ENCODE assay signal across 8 cellular contexts in genomic region chr12:124786065-124786964, GRCh38.
DNase-seq lines count a peak whose midpoint lies in the region; ATAC-seq and TF ChIP-seq lines count a peak whose summit lies in the region.

No MANE protein-coding gene starts in this region.

- CTCF ChIA-PET in CD8-positive, alpha-beta T cell (lab: Charles Lee): interaction anchor here (1.2 to 3.0 kb wide), 2 partner anchors 19 to 22 kb away, joined by 3 to 9 read pairs; no protein-coding TSS in a partner anchor

- no peaks in the 10 kb centered on the region; the same call in 1 of the 2 replicates for H4K20me1 ChIP-seq in GM23338 (replicated peaks; ENCODE audit: insufficient read depth)

- TF ChIP-seq POLR2A in prostate gland (IDR thresholded peaks at IDR 0.05): no peak

- H3K4me1 ChIP-seq in GM23338 (ENCODE audit: insufficient read depth): no peaks in the 10 kb centered on the region
- H3K4me1 ChIP-seq in left ventricle myocardium inferior: peaks cover 6% of the 10 kb centered on the region
- no peaks in the 10 kb centered on the region for H3K4me1 ChIP-seq in prostate gland (replicated peaks)
- H3K4me1 ChIP-seq in CD8-positive, alpha-beta T cell (ENCODE audit: insufficient read depth, low read length): no peaks in the 10 kb centered on the region

- H3K4me1 Mint-ChIP-seq in GM23338: peaks cover 18% of the 10 kb centered on the region
- no peaks in the 10 kb centered on the region for H3K4me1 Mint-ChIP-seq in CD8-positive, alpha-beta T cell (ENCODE audit: low read depth)

- no peak overlapping the region for H3K4me3 ChIP-seq in GM23338
- peak overlapping the region; percentile 59 for H3K4me3 ChIP-seq in left ventricle myocardium inferior
- peak overlapping the region; percentile 22 to 24 for H3K4me3 ChIP-seq in prostate gland
- no peak overlapping the region for H3K4me3 ChIP-seq in CD8-positive, alpha-beta T cell (ENCODE audit: low read depth, low read length)

- intact Hi-C loops in left ventricle myocardium inferior (cut with micrococcal nuclease): no loop called here
- intact Hi-C loops in prostate gland (cut with DNase I): no loop called here
- intact Hi-C loops in CD8-positive, alpha-beta T cell (cut with DNase I, micrococcal nuclease): no loop called here

- H3K79me2 ChIP-seq in GM23338 (replicated peaks; ENCODE audit: insufficient read depth): no peaks in the 10 kb centered on the region

- H3K36me3 ChIP-seq in GM23338 (ENCODE audit: insufficient read depth) (0 out of 2 replicates have a peak, but pooled peaks cover 7% of the 10 kb centered on the region), left ventricle myocardium inferior (no peaks in the 10 kb centered on the region), prostate gland (no peaks in the 10 kb centered on the region)
- H3K36me3 ChIP-seq in CD8-positive, alpha-beta T cell (ENCODE audit: insufficient read depth, low read length): no peaks in the 10 kb centered on the region

- peaks cover 11% of the 10 kb centered on the region for H3K27me3 Mint-ChIP-seq in GM23338 (ENCODE audit: insufficient read depth, low read depth, poor library complexity)
- H3K27me3 Mint-ChIP-seq in CD8-positive, alpha-beta T cell (ENCODE audit: low read depth): no peaks in the 10 kb centered on the region

- no peaks in the 10 kb centered on the region for H3K9me3 ChIP-seq in left ventricle myocardium inferior (replicated peaks)
- H3K9me3 ChIP-seq in prostate gland: no peaks in the 10 kb centered on the region
- no peaks in the 10 kb centered on the region for H3K9me3 ChIP-seq in CD8-positive, alpha-beta T cell (ENCODE audit: low read length)

- H3K9me3 Mint-ChIP-seq in GM23338: no peaks in the 10 kb centered on the region
- H3K9me3 Mint-ChIP-seq in CD8-positive, alpha-beta T cell: no peaks in the 10 kb centered on the region

- 55% methylated on average over 31 of the region's 31 CpGs for WGBS in prostate gland

- peak overlapping the region; percentile 79 for H3K4me3 Mint-ChIP-seq in GM23338
- no peak overlapping the region for H3K4me3 Mint-ChIP-seq in CD8-positive, alpha-beta T cell

- POLR2A ChIA-PET in CD8-positive, alpha-beta T cell (lab: Charles Lee): no interaction called here

- no peak for TF ChIP-seq CTCF in GM23338 (conservative IDR thresholded peaks at IDR 0.05; ENCODE audit: low read depth in 2 of 2)
- no peak for TF ChIP-seq CTCF in left ventricle myocardium inferior (IDR thresholded peaks at IDR 0.05; ENCODE audit: borderline replicate concordance)
- peak in 1 of 4 experiments; percentile 7 for TF ChIP-seq CTCF in prostate gland (IDR thresholded peaks at IDR 0.05)
- no peak for TF ChIP-seq CTCF in CD8-positive, alpha-beta T cell (IDR thresholded peaks at IDR 0.05)

- DNase-seq in GM23338 (ENCODE audit: low spot score): peak; percentile 95
- peak; percentile 81 for DNase-seq in amniotic stem cell (lab: John Stamatoyannopoulos, UW)
- peak; percentile 83 for DNase-seq in left ventricle myocardium inferior
- DNase-seq in prostate gland (ENCODE audit: low spot score): peak; percentile 89
- no peak for DNase-seq in AML-193 (lab: John Stamatoyannopoulos, UW)
- no peak for DNase-seq in NOMO-1 treated with DMSO at 0.1 percent for 48 hours (lab: John Stamatoyannopoulos, UW; ENCODE audit: unreplicated experiment)
- DNase-seq in CD8-positive, alpha-beta T cell: no peak

- H3K9me2 ChIP-seq in GM23338 (ENCODE audit: insufficient read depth): no peaks in the 10 kb centered on the region

- H2AFZ ChIP-seq in GM23338: no peak overlapping the region

- ATAC-seq in GM23338 (peak; percentile 100), GM18861 (IDR thresholded peaks at IDR 0.05; ENCODE audit: unreplicated experiment) (no peak)
- no peak for ATAC-seq in CD8-positive, alpha-beta T cell

- H3F3A ChIP-seq in GM23338 (replicated peaks; ENCODE audit: low read depth): no peaks in the 10 kb centered on the region

- H3K27me3 ChIP-seq in GM23338 (ENCODE audit: insufficient read depth) (no peaks in the 10 kb centered on the region), left ventricle myocardium inferior (ENCODE audit: low read depth) (no peaks in the 10 kb centered on the region), prostate gland (replicated peaks; ENCODE audit: insufficient read depth) (no peaks in the 10 kb centered on the region)
- no peaks in the 10 kb centered on the region for H3K27me3 ChIP-seq in CD8-positive, alpha-beta T cell (ENCODE audit: insufficient read depth, low read length)

- H3K4me2 ChIP-seq in GM23338: no peak overlapping the region

- peak overlapping the region; percentile 73 for H3K27ac Mint-ChIP-seq in GM23338
- no peak overlapping the region for H3K27ac Mint-ChIP-seq in CD8-positive, alpha-beta T cell

- H3K27ac ChIP-seq in GM23338 (ENCODE audit: low read depth): 0 out of 2 replicates have a peak overlapping the region, but pooled peaks have one; percentile 32
- H3K27ac ChIP-seq in left ventricle myocardium inferior (replicated peaks): no peak overlapping the region
- no peak overlapping the region for H3K27ac ChIP-seq in prostate gland
- H3K27ac ChIP-seq in CD8-positive, alpha-beta T cell (ENCODE audit: low read depth, low read length): no peak overlapping the region

- H3K36me3 Mint-ChIP-seq in GM23338 (ENCODE audit: low read depth): peaks cover 15% of the 10 kb centered on the region
- peaks cover 15% of the 10 kb centered on the region for H3K36me3 Mint-ChIP-seq in CD8-positive, alpha-beta T cell

TF ChIP-seq in GM23338, 12 proteins besides CTCF, POLR2A, EP300 and RAD21:
- TF ChIP-seq CREB1 (CRISPR knock-in tag; IDR thresholded peaks at IDR 0.05; ENCODE audit: low read depth) (0 out of 2 replicates have a peak, but pooled peaks have one; percentile 36), STAT1 (IDR thresholded peaks at IDR 0.05; ENCODE audit: unreplicated experiment) (no peak), ZNF331 (CRISPR knock-in tag; IDR thresholded peaks at IDR 0.05; ENCODE audit: low read depth) (no peak), ETS1 (IDR thresholded peaks at IDR 0.05) (peak; percentile 76)

Comparison
In these comparisons a context has a peak if more than half of its experiments do, and no peak if none do; other contexts are left out.
1. DNase-seq: peak in GM23338 (single experiment), amniotic stem cell (single experiment), left ventricle myocardium inferior (single experiment) and prostate gland (single experiment); none in AML-193 (0 of 2), NOMO-1 treated with DMSO at 0.1 percent for 48 hours (single experiment) and CD8-positive, alpha-beta T cell (0 of 7).
2. H3K4me3 ChIP-seq: peak in left ventricle myocardium inferior (single experiment) and prostate gland (2 of 2); none in GM23338 (single experiment) and CD8-positive, alpha-beta T cell (single experiment).